ENCODE assay signal across 23 cellular contexts in the genomic region with DNA sequence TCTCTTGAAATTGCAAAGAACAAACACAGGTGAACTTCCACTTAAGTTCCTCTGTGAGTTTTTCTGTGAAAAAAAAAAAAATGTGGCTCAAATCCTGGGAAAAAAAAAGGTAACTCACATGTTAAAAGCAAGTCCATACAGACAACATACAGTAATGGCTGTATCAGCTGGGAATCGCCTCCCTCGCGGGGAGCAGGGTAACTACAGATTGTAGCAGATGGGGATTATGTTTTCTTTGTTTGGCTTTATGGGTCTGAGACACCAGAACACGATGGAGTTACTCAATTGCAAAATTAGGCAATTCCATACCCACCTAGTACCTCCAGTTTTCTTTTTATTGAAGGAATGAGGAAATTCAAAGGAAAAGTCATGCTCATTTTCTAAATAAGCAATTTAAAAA. TPM values are rescaled to one million over a fixed set of nuclear protein-coding genes. Genes with fewer than 3 reads are reported as not detected.
"Had no signal": no experiment of that assay in that cellular context is flagged by ENCODE, and none has a peak within 500 bp of the region (broad histone marks: within the 10 kb centered on the region; RNA-seq: fewer than 3 reads in every experiment).

No MANE protein-coding gene starts in this region.

- H3K27ac Mint-ChIP-seq: activated CD4-positive, alpha-beta T cell treated with anti-CD3 and anti-CD28 coated beads, Interleukin-2, amount 10 ng/mL, durations not matched to agents 7 days and 5 days; activated CD8-positive, alpha-beta T cell treated with anti-CD3 and anti-CD28 coated beads, Interleukin-2, amount 10 ng/mL, durations not matched to agents 7 days and 5 days; activated naive CD4-positive, alpha-beta T cell treated with anti-CD3 and anti-CD28 coated beads, Interleukin-2, amount 10 ng/mL, durations not matched to agents 7 days and 5 days; activated T-cell treated with anti-CD3 and anti-CD28 coated beads, Interleukin-2, amount 50 U/mL, for 24 hours; nephron progenitor cell had no signal

- ATAC-seq: activated CD4-positive, CD25-positive, alpha-beta regulatory T cell treated with anti-CD3 and anti-CD28 coated beads, Interleukin-2, amount 50 U/mL, for 24 hours; activated CD8-positive, alpha-beta T cell treated with anti-CD3 and anti-CD28 coated beads, Interleukin-2, amount 10 ng/mL, durations not matched to agents 7 days and 5 days; left lobe of liver; stimulated activated naive CD8-positive, alpha-beta T cell treated with anti-CD3 and anti-CD28 coated beads, Interleukin-15, Interleukin-2, amounts not matched to agents 100 U/mL and 50 U/mL, for 24 hours had no signal

- H3K4me3 Mint-ChIP-seq: activated CD4-positive, alpha-beta T cell treated with anti-CD3 and anti-CD28 coated beads, Interleukin-2, amount 10 ng/mL, durations not matched to agents 7 days and 5 days; activated CD8-positive, alpha-beta T cell treated with anti-CD3 and anti-CD28 coated beads, Interleukin-2, amount 10 ng/mL, durations not matched to agents 7 days and 5 days; activated naive CD4-positive, alpha-beta T cell treated with anti-CD3 and anti-CD28 coated beads, Interleukin-2, amount 10 ng/mL, durations not matched to agents 7 days and 5 days; activated T-cell treated with anti-CD3 and anti-CD28 coated beads, Interleukin-2, amount 50 U/mL, for 24 hours; nephron progenitor cell had no signal

- H3K27me3 ChIP-seq: brain microvascular endothelial cell, right atrium auricular region had no signal

- H3K27me3 Mint-ChIP-seq: activated CD4-positive, alpha-beta T cell treated with anti-CD3 and anti-CD28 coated beads, Interleukin-2, amount 10 ng/mL, durations not matched to agents 7 days and 5 days; activated naive CD4-positive, alpha-beta T cell treated with anti-CD3 and anti-CD28 coated beads, Interleukin-2, amount 10 ng/mL, durations not matched to agents 7 days and 5 days had no signal

- H3K4me1 Mint-ChIP-seq: activated CD4-positive, alpha-beta T cell treated with anti-CD3 and anti-CD28 coated beads, Interleukin-2, amount 10 ng/mL, durations not matched to agents 7 days and 5 days; activated naive CD4-positive, alpha-beta T cell treated with anti-CD3 and anti-CD28 coated beads, Interleukin-2, amount 10 ng/mL, durations not matched to agents 7 days and 5 days; nephron progenitor cell had no signal

- DNase-seq: activated CD4-positive, alpha-beta T cell treated with anti-CD3 and anti-CD28 coated beads, Interleukin-2, amount 10 ng/mL, durations not matched to agents 7 days and 5 days; activated CD8-positive, alpha-beta T cell treated with anti-CD3 and anti-CD28 coated beads, Interleukin-2, amount 10 ng/mL, durations not matched to agents 7 days and 5 days; activated naive CD4-positive, alpha-beta T cell treated with anti-CD3 and anti-CD28 coated beads, Interleukin-2, amount 10 ng/mL, durations not matched to agents 7 days and 5 days; activated T-cell treated with anti-CD3 and anti-CD28 coated beads, Interleukin-2, amount 50 U/mL, for 24 hours; aorta; brain microvascular endothelial cell; cerebellar nuclear complex; cortex of kidney; erythroblast; foreskin melanocyte; nephron progenitor cell; occipital lobe; stimulated activated naive CD8-positive, alpha-beta T cell treated with anti-CD3 and anti-CD28 coated beads, Interleukin-15, Interleukin-2, amounts not matched to agents 100 U/mL and 50 U/mL, for 24 hours; substantia nigra; T1000; tibial artery had no signal

- H3K36me3 Mint-ChIP-seq: activated naive CD4-positive, alpha-beta T cell treated with anti-CD3 and anti-CD28 coated beads, Interleukin-2, amount 10 ng/mL, durations not matched to agents 7 days and 5 days had no signal

- H3K36me3 ChIP-seq: brain microvascular endothelial cell, right atrium auricular region, tibial artery had no signal

- H3K4me3 ChIP-seq: lung, right atrium auricular region, tibial artery had no signal

- H3K9me3 Mint-ChIP-seq: activated CD4-positive, alpha-beta T cell treated with anti-CD3 and anti-CD28 coated beads, Interleukin-2, amount 10 ng/mL, durations not matched to agents 7 days and 5 days; nephron progenitor cell had no signal

RNA-seq across cellular contexts. Expression of a gene that starts 42.3 kb away (rescaled TPM):
- total RNA-seq: activated CD4-positive, alpha-beta T cell treated with anti-CD3 and anti-CD28 coated beads, Interleukin-2, amount 10 ng/mL, durations not matched to agents 7 days and 5 days; activated CD8-positive, alpha-beta T cell treated with anti-CD3 and anti-CD28 coated beads, Interleukin-2, amount 10 ng/mL, durations not matched to agents 7 days and 5 days; aorta; left lobe of liver; myocyte; occipital lobe; posterior vena cava; right atrium auricular region; skeletal muscle tissue had no signal
